13 cellular contexts compared by ENCODE assay signal in genomic region chr10:59648711-59649201, GRCh38.
DNase-seq lines count a peak whose midpoint lies in the region; ATAC-seq and TF ChIP-seq lines count a peak whose summit lies in the region.
"Had no signal": no experiment of that assay in that cellular context is flagged by ENCODE, and none has a peak within 500 bp of the region (broad histone marks: within the 10 kb centered on the region; RNA-seq: fewer than 3 reads in every experiment).

No MANE protein-coding gene starts in this region.

- no peak for TF ChIP-seq CTCF in brain microvascular endothelial cell (IDR thresholded peaks at IDR 0.05; ENCODE audit: low read depth, low read length, missing control alignments)
- TF ChIP-seq CTCF in gastroesophageal sphincter (IDR thresholded peaks at IDR 0.05): no peak
- no peak for TF ChIP-seq CTCF in GM13976 (IDR thresholded peaks at IDR 0.05; ENCODE audit: borderline replicate concordance, control extremely low read depth, extremely low read depth, insufficient read depth, missing control alignments)

- TF ChIP-seq POLR2A in gastroesophageal sphincter (IDR thresholded peaks at IDR 0.05): no peak

- DNase-seq in AG20443 (ENCODE audit: low spot score) (peak; percentile 18), NCI-H1436 (lab: John Stamatoyannopoulos, UW) (peak; percentile 63), brain microvascular endothelial cell (peak; percentile 37), midbrain (lab: John Stamatoyannopoulos, UW) (peak; percentile 47), GM13976 (ENCODE audit: low spot score) (no peak), RKO (ENCODE audit: low spot score) (no peak)
- DNase-seq: kidney; stimulated activated CD4-positive, alpha-beta T cell treated with anti-CD3 and anti-CD28 coated beads, Interleukin-1b, Interleukin-23, amount 100 ng/mL, for 48 hours; stimulated activated naive CD8-positive, alpha-beta T cell treated with anti-CD3 and anti-CD28 coated beads, Interleukin-15, amount 100 ng/mL, for 72 hours; T-helper 2 cell had no signal

- TF ChIP-seq EP300 in gastroesophageal sphincter (IDR thresholded peaks at IDR 0.05): no peak

- ATAC-seq in gastroesophageal sphincter (no peak), GM18873 (IDR thresholded peaks at IDR 0.05; ENCODE audit: low FRiP score, unreplicated experiment) (no peak)
- ATAC-seq: stimulated activated naive CD8-positive, alpha-beta T cell treated with anti-CD3 and anti-CD28 coated beads, Interleukin-15, amount 100 ng/mL, for 72 hours had no signal

- H3K27me3 ChIP-seq in brain microvascular endothelial cell (replicated peaks) (no peaks in the 10 kb centered on the region), gastroesophageal sphincter (no peaks in the 10 kb centered on the region)

- H3K4me1 ChIP-seq in gastroesophageal sphincter: peaks cover 0 to 10% (median 0%) of the 10 kb centered on the region in 3 donors

- peaks cover 0 to 22% (median 0%) of the 10 kb centered on the region in 3 donors for H3K9me3 ChIP-seq in gastroesophageal sphincter

- H3K36me3 ChIP-seq in brain microvascular endothelial cell (replicated peaks) (no peaks in the 10 kb centered on the region), gastroesophageal sphincter (no peaks in the 10 kb centered on the region)

- WGBS in gastroesophageal sphincter (ENCODE audit: low coverage in 1 of 2), 2 donors: 47 to 49% methylated on average over 6 to 7 of the region's 7 CpGs

- H3K4me3 ChIP-seq in brain microvascular endothelial cell (ENCODE audit: low read depth, low read length) (no peak overlapping the region), gastroesophageal sphincter (no peak overlapping the region)

- in situ Hi-C loops in brain microvascular endothelial cell (cut with HindIII; ENCODE audit: low pct_ligation_motif_present, low sequenced_read_pairs) (no loop called here), GM13976 (cut with MboI; ENCODE audit: low sequenced_read_pairs, unreplicated experiment) (loop anchor here (25.0 kb wide), 1 partner anchor 564 kb away; no protein-coding TSS in a partner anchor)

- no peak overlapping the region for H3K27ac ChIP-seq in brain microvascular endothelial cell
- H3K27ac ChIP-seq in gastroesophageal sphincter: no peak overlapping the region
- H3K27ac ChIP-seq: epithelial cell of prostate had no signal

Comparison
In these comparisons a context has a peak if more than half of its experiments do, and no peak if none do; other contexts are left out.
1. DNase-seq: peak in AG20443 (single experiment), NCI-H1436 (single experiment), brain microvascular endothelial cell (single experiment) and midbrain (single experiment); none in GM13976 (single experiment) and RKO (single experiment).